In genomic region chr5:175420383-175420782, GRCh38 we compare ENCODE assay signal across 9 cellular contexts. TPM values are rescaled to one million over a fixed set of nuclear protein-coding genes. Genes with fewer than 3 reads are reported as not detected.
"Had no signal": no experiment of that assay in that cellular context is flagged by ENCODE, and none has a peak within 500 bp of the region (broad histone marks: within the 10 kb centered on the region; RNA-seq: fewer than 3 reads in every experiment).

No MANE protein-coding gene starts in this region.

- DNase-seq: GM23248, GOT3, H9, HCEC 1CT, HFFc6 had no signal

- ATAC-seq: HepG2 had no signal

- FAIRE-seq: H54, HepG2 had no signal

- H3K27ac ChIP-seq: GM23248, HL-60 had no signal

- H3K4me3 ChIP-seq: GM23248 had no signal

- H2AFZ ChIP-seq: GM23248 had no signal

- H3K9ac ChIP-seq: GM23248 had no signal

RNA-seq across cellular contexts. Expression of gene DRD1, which starts 23.6 kb away (rescaled TPM):
- total RNA-seq: GM23248, H9, HepG2, HFFc6, HT1080 had no signal
- polyA plus RNA-seq: GM23248, HepG2 had no signal
